ENCODE assay signal across 1 cellular context in genomic region chr18:46917108-46917807, GRCh38.
A peak's percentile ranks its signal among the peaks of the same experiment; 100 is the strongest.
TF ChIP-seq lines count a peak whose summit lies in the region.

KATNAL2 (plus strand) TSS chr18:46917602; CDS start chr18:46946873, 29,271 bp downstream.
PIAS2 (minus strand) TSS chr18:46917507; CDS start chr18:46917345, 162 bp downstream.

TF ChIP-seq in H1, 55 proteins besides CTCF, POLR2A, EP300 and RAD21 (continued from another document):
- peak; percentile 31 for TF ChIP-seq NANOG (IDR thresholded peaks at IDR 0.05; ENCODE audit: insufficient read depth, low read depth, low read length, poor library complexity, severe bottlenecking)
- no peak for TF ChIP-seq KDM4A (IDR thresholded peaks at IDR 0.05; ENCODE audit: low read depth, low read length, severe bottlenecking)
- peak; percentile 22; the same call in 1 of the 2 replicates for TF ChIP-seq GTF2F1 (IDR thresholded peaks at IDR 0.05; ENCODE audit: borderline replicate concordance, low read depth, low read length)
- peak; percentile 85 for TF ChIP-seq TAF7 (optimal IDR thresholded peaks at IDR 0.05; ENCODE audit: borderline replicate concordance, low read depth, low read length)
- peak; percentile 84; the same call in 1 of the 2 replicates for TF ChIP-seq TBP (IDR thresholded peaks at IDR 0.05; ENCODE audit: low read depth, low read length)
- TF ChIP-seq POLR2AphosphoS5 (IDR thresholded peaks at IDR 0.05; ENCODE audit: low read depth, low read length) = 0 out of 2 replicates have a peak, but pooled peaks have one; percentile 84
- TF ChIP-seq ASH2L (IDR thresholded peaks at IDR 0.05; ENCODE audit: low read length) = peak; percentile 70
- TF ChIP-seq USF2 (IDR thresholded peaks at IDR 0.05; ENCODE audit: low read length) = peak; percentile 74
- no peak for TF ChIP-seq CEBPB (IDR thresholded peaks at IDR 0.05; ENCODE audit: low read depth, low read length)
- no peak for TF ChIP-seq ATF2 (IDR thresholded peaks at IDR 0.05; ENCODE audit: low read length)
- peak; percentile 36; the same call in 1 of the 2 replicates for TF ChIP-seq RBBP5 (IDR thresholded peaks at IDR 0.05; ENCODE audit: borderline replicate concordance, low read depth, low read length)
- peak; percentile 89 for TF ChIP-seq TAF1 (IDR thresholded peaks at IDR 0.05; ENCODE audit: low read depth, low read length)
- TF ChIP-seq BACH1 (IDR thresholded peaks at IDR 0.05; ENCODE audit: low read length) = peak; percentile 53
- TF ChIP-seq YY1 (IDR thresholded peaks at IDR 0.05; ENCODE audit: low read depth, low read length) = peak; percentile 73
- 0 out of 4 replicates have a peak, but pooled peaks have one; percentile 26 to 33 for TF ChIP-seq SIN3A (conservative IDR thresholded peaks at IDR 0.05 in 1 of 2, IDR thresholded peaks at IDR 0.05 in 1 of 2; ENCODE audit: low read depth in 1 of 2, low read length in 2 of 2)
